10 cellular contexts compared by ENCODE assay signal in genomic region chr17:57833597-57833939, GRCh38. TPM values are rescaled to one million over a fixed set of nuclear protein-coding genes. Genes with fewer than 3 reads are reported as not detected.
DNase-seq lines count a peak whose midpoint lies in the region; ATAC-seq, FAIRE-seq and TF ChIP-seq lines count a peak whose summit lies in the region.
"Had no signal": no experiment of that assay in that cellular context is flagged by ENCODE, and none has a peak within 500 bp of the region (broad histone marks: within the 10 kb centered on the region; RNA-seq: fewer than 3 reads in every experiment).

No MANE protein-coding gene starts in this region.

- H3K36me3 Mint-ChIP-seq in chondrocyte (ENCODE audit: low read depth) = peaks cover 6% of the 10 kb centered on the region
- peaks cover 9% of the 10 kb centered on the region for H3K36me3 Mint-ChIP-seq in activated CD4-positive, alpha-beta T cell treated with anti-CD3 and anti-CD28 coated beads for 36 hours (ENCODE audit: low read depth)

- TF ChIP-seq CTCF in BE2C (IDR thresholded peaks at IDR 0.05; ENCODE audit: low read depth, low read length) (no peak), KMS-11 (conservative IDR thresholded peaks at IDR 0.05; ENCODE audit: low read depth, low read length) (peak; percentile 72), chondrocyte (IDR thresholded peaks at IDR 0.05) (peak; percentile 70), osteoblast (IDR thresholded peaks at IDR 0.05; ENCODE audit: extremely low read depth, low read depth, low read length) (peak; percentile 1), D721Med (IDR thresholded peaks at IDR 0.05; ENCODE audit: insufficient read depth, missing control alignments) (no peak)

- no peaks in the 10 kb centered on the region for H3K27me3 Mint-ChIP-seq in chondrocyte (ENCODE audit: low read depth)
- no peaks in the 10 kb centered on the region for H3K27me3 Mint-ChIP-seq in activated CD4-positive, alpha-beta T cell treated with anti-CD3 and anti-CD28 coated beads for 36 hours

- H2AFZ ChIP-seq in KMS-11 (ENCODE audit: low read depth) (no peak overlapping the region), osteoblast (ENCODE audit: low read length) (no peak overlapping the region)

- peaks cover 3% of the 10 kb centered on the region for H3K36me3 ChIP-seq in BE2C
- no peaks in the 10 kb centered on the region for H3K36me3 ChIP-seq in KMS-11 (ENCODE audit: insufficient read depth)
- peaks cover 4% of the 10 kb centered on the region for H3K36me3 ChIP-seq in osteoblast (ENCODE audit: insufficient read depth, low read length)
- H3K36me3 ChIP-seq in effector memory CD4-positive, alpha-beta T cell (ENCODE audit: control insufficient read depth, insufficient read depth, low read length) = peaks cover 3% of the 10 kb centered on the region
- H3K36me3 ChIP-seq: pancreas had no signal

- CTCF ChIA-PET in activated CD4-positive, alpha-beta T cell treated with anti-CD3 and anti-CD28 coated beads for 36 hours (lab: Charles Lee) = interaction anchor here (0.6 to 3.8 kb wide), 48 partner anchors 8 to 823 kb away, joined by 3 to 41 read pairs (median 4); partner anchors contain the start of gene MRPS23

- no peaks in the 10 kb centered on the region for H3K79me2 ChIP-seq in KMS-11 (ENCODE audit: insufficient read depth, low read depth)
- H3K79me2 ChIP-seq in osteoblast (ENCODE audit: insufficient read depth, low read length) = no peaks in the 10 kb centered on the region

- H3K4me1 ChIP-seq in BE2C (peaks cover 13% of the 10 kb centered on the region), KMS-11 (ENCODE audit: low read depth, poor library complexity, severe bottlenecking) (no peaks in the 10 kb centered on the region), osteoblast (ENCODE audit: insufficient read depth, low read length) (peaks cover 11% of the 10 kb centered on the region)
- H3K4me1 ChIP-seq in effector memory CD4-positive, alpha-beta T cell (ENCODE audit: control insufficient read depth, insufficient read depth, low read length, poor library complexity, severe bottlenecking) = peaks cover 4% of the 10 kb centered on the region

- H3K27me3 ChIP-seq in BE2C (no peaks in the 10 kb centered on the region), KMS-11 (ENCODE audit: insufficient read depth, low read depth) (no peaks in the 10 kb centered on the region), osteoblast (ENCODE audit: insufficient read depth, low read length) (no peaks in the 10 kb centered on the region)
- no peaks in the 10 kb centered on the region for H3K27me3 ChIP-seq in effector memory CD4-positive, alpha-beta T cell (replicated peaks; ENCODE audit: control insufficient read depth, insufficient read depth, low read length, poor library complexity, severe bottlenecking)
- H3K27me3 ChIP-seq: pancreas had no signal

- no peak overlapping the region for H3K4me3 Mint-ChIP-seq in chondrocyte (ENCODE audit: unreplicated experiment)
- no peak overlapping the region for H3K4me3 Mint-ChIP-seq in activated CD4-positive, alpha-beta T cell treated with anti-CD3 and anti-CD28 coated beads for 36 hours

- FAIRE-seq in D721Med (lab: Jason Lieb, UNC) = no peak
- FAIRE-seq: pancreas had no signal

- H3K27ac ChIP-seq in KMS-11 = no peak overlapping the region
- no peak overlapping the region for H3K27ac ChIP-seq in osteoblast (ENCODE audit: low read depth, low read length)
- H3K27ac ChIP-seq in effector memory CD4-positive, alpha-beta T cell (ENCODE audit: insufficient read depth, low read length, poor library complexity, severe bottlenecking) = no peak overlapping the region
- H3K27ac ChIP-seq: pancreas had no signal

- no peak for ATAC-seq in activated CD4-positive, alpha-beta T cell treated with anti-CD3 and anti-CD28 coated beads for 36 hours
- ATAC-seq in HG02571 (IDR thresholded peaks at IDR 0.05; ENCODE audit: unreplicated experiment) = no peak

- DNase-seq in BE2C = no peak
- DNase-seq in chondrocyte (ENCODE audit: low spot score) = no peak
- DNase-seq in osteoblast (ENCODE audit: insufficient read length, low spot score, missing footprints) = no peak
- no peak for DNase-seq in activated CD4-positive, alpha-beta T cell treated with anti-CD3 and anti-CD28 coated beads for 36 hours
- DNase-seq in D721Med (ENCODE audit: insufficient read length, low spot score) = no peak
- no peak for DNase-seq in effector memory CD4-positive, alpha-beta T cell

- no peaks in the 10 kb centered on the region for H3K9me3 Mint-ChIP-seq in chondrocyte (ENCODE audit: low read depth)
- H3K9me3 Mint-ChIP-seq in activated CD4-positive, alpha-beta T cell treated with anti-CD3 and anti-CD28 coated beads for 36 hours (ENCODE audit: low read depth) = no peaks in the 10 kb centered on the region
- H3K9me3 Mint-ChIP-seq: activated T-cell treated with anti-CD3 and anti-CD28 coated beads, Interleukin-2, amount 50 U/mL, for 72 hours had no signal

- POLR2A ChIA-PET in activated CD4-positive, alpha-beta T cell treated with anti-CD3 and anti-CD28 coated beads for 36 hours (lab: Charles Lee) = interaction anchor here (0.6 kb wide), 1 partner anchor 1998 kb away, joined by 3 read pairs; no protein-coding TSS in a partner anchor

- no peak overlapping the region for H3K9ac ChIP-seq in KMS-11

- no peaks in the 10 kb centered on the region for H3K4me1 Mint-ChIP-seq in chondrocyte (ENCODE audit: low read depth)
- H3K4me1 Mint-ChIP-seq in activated CD4-positive, alpha-beta T cell treated with anti-CD3 and anti-CD28 coated beads for 36 hours = peaks cover 7% of the 10 kb centered on the region

- H3K4me2 ChIP-seq in KMS-11 (no peak overlapping the region), osteoblast (ENCODE audit: insufficient read depth, low read length) (peak overlapping the region; percentile 91)

- H3K9me3 ChIP-seq in BE2C (no peaks in the 10 kb centered on the region), osteoblast (ENCODE audit: low read depth, low read length) (no peaks in the 10 kb centered on the region)
- H3K9me3 ChIP-seq in effector memory CD4-positive, alpha-beta T cell (ENCODE audit: control insufficient read depth, low read length) = no peaks in the 10 kb centered on the region
- H3K9me3 ChIP-seq: pancreas had no signal

- no peak overlapping the region for H3K27ac Mint-ChIP-seq in chondrocyte (ENCODE audit: unreplicated experiment)
- no peak overlapping the region for H3K27ac Mint-ChIP-seq in activated CD4-positive, alpha-beta T cell treated with anti-CD3 and anti-CD28 coated beads for 36 hours
- H3K27ac Mint-ChIP-seq: activated T-cell treated with anti-CD3 and anti-CD28 coated beads, Interleukin-2, amount 50 U/mL, for 72 hours had no signal

- intact Hi-C loops in activated CD4-positive, alpha-beta T cell treated with anti-CD3 and anti-CD28 coated beads for 36 hours (cut with DNase I, micrococcal nuclease) = loop anchor here (1.0 to 5.0 kb wide), 3 partner anchors 590 to 706 kb away; no protein-coding TSS in a partner anchor

- peak overlapping the region; percentile 71; the same call in 1 of the 2 replicates for H3K4me3 ChIP-seq in BE2C (ENCODE audit: low read depth, low read length)
- H3K4me3 ChIP-seq in KMS-11 (IDR thresholded peaks at IDR 0.05; ENCODE audit: insufficient read depth, low read depth, low read length) = no peak overlapping the region
- H3K4me3 ChIP-seq in osteoblast (ENCODE audit: insufficient read depth, low read length) = peak overlapping the region; percentile 69
- no peak overlapping the region for H3K4me3 ChIP-seq in effector memory CD4-positive, alpha-beta T cell (ENCODE audit: insufficient read depth, low read depth, low read length, poor library complexity, severe bottlenecking)

- no peaks in the 10 kb centered on the region for H4K20me1 ChIP-seq in KMS-11 (ENCODE audit: insufficient read depth)
- no peaks in the 10 kb centered on the region for H4K20me1 ChIP-seq in osteoblast (ENCODE audit: insufficient read depth, low read length)

RNA-seq across cellular contexts. Expression of gene MRPS23, which starts 16.3 kb away (rescaled TPM):
- 156 TPM for polyA plus RNA-seq in BE2C (2012; ENCODE audit: insufficient read depth, insufficient read length, low read depth)
- 30.3 to 33.3 TPM (median 33.1 TPM) in 3 replicates for total RNA-seq in chondrocyte
- 17.1 and 19.9 TPM in 2 replicates for total RNA-seq in osteoblast
- 10 to 100 TPM; 42.6 to 69.7 TPM for total RNA-seq in activated CD4-positive, alpha-beta T cell treated with anti-CD3 and anti-CD28 coated beads for 36 hours

Comparison
In these comparisons a context has a peak if more than half of its experiments do, and no peak if none do; other contexts are left out.
1. H3K4me3 ChIP-seq: peak in BE2C (single experiment) and osteoblast (single experiment); none in KMS-11 (single experiment) and effector memory CD4-positive, alpha-beta T cell (single experiment).
2. CTCF ChIP-seq: peak in KMS-11 (single experiment), chondrocyte (single experiment) and osteoblast (single experiment); none in BE2C (single experiment) and D721Med (single experiment).